Comparison of ENCODE assay signal across 4 cellular contexts in genomic region chr1:210325026-210325670, GRCh38.
TF ChIP-seq lines count a peak whose summit lies in the region.

No MANE protein-coding gene starts in this region.

TF ChIP-seq in SK-N-SH treated with all-trans-retinoic acid at 6 μM for 48 hours, 23 proteins besides CTCF, POLR2A, EP300 and RAD21:
- TF ChIP-seq TOX (CRISPR knock-in tag; IDR thresholded peaks at IDR 0.05; ENCODE audit: borderline replicate concordance) (no peak), ZNF70 (CRISPR knock-in tag; IDR thresholded peaks at IDR 0.05) (no peak), ZFP30 (CRISPR knock-in tag; IDR thresholded peaks at IDR 0.05) (peak; percentile 88)

TF ChIP-seq in SK-N-SH, 30 proteins besides CTCF, POLR2A, EP300 and RAD21:
- TF ChIP-seq RFX5 (IDR thresholded peaks at IDR 0.05; ENCODE audit: low read length) = no peak
- TF ChIP-seq CHD2 (IDR thresholded peaks at IDR 0.05; ENCODE audit: low read length, partially characterized antibody) = no peak
- TF ChIP-seq FOSL2 (IDR thresholded peaks at IDR 0.05; ENCODE audit: borderline replicate concordance, low read depth) = no peak
- no peak for TF ChIP-seq MEF2A (IDR thresholded peaks at IDR 0.05; ENCODE audit: borderline replicate concordance, low read depth)
- TF ChIP-seq FOXM1 (IDR thresholded peaks at IDR 0.05; ENCODE audit: low read depth) = no peak
- TF ChIP-seq JUND (IDR thresholded peaks at IDR 0.05) = no peak
- no peak for TF ChIP-seq SIN3A (IDR thresholded peaks at IDR 0.05; ENCODE audit: borderline replicate concordance, low read depth, low read length)
- TF ChIP-seq YY1 (IDR thresholded peaks at IDR 0.05; ENCODE audit: low read depth) = no peak
- TF ChIP-seq TEAD4 (IDR thresholded peaks at IDR 0.05; ENCODE audit: borderline replicate concordance, insufficient read depth) = no peak
- no peak for TF ChIP-seq RXRA (IDR thresholded peaks at IDR 0.05; ENCODE audit: borderline replicate concordance, low read depth)
- TF ChIP-seq, protein P1, sequence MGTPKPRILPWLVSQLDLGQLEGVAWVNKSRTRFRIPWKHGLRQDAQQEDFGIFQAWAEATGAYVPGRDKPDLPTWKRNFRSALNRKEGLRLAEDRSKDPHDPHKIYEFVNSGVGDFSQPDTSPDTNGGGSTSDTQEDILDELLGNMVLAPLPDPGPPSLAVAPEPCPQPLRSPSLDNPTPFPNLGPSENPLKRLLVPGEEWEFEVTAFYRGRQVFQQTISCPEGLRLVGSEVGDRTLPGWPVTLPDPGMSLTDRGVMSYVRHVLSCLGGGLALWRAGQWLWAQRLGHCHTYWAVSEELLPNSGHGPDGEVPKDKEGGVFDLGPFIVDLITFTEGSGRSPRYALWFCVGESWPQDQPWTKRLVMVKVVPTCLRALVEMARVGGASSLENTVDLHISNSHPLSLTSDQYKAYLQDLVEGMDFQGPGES (IDR thresholded peaks at IDR 0.05; ENCODE audit: low read depth, low read length) = no peak
- TF ChIP-seq ELF1 (IDR thresholded peaks at IDR 0.05) = no peak
- no peak for TF ChIP-seq FOXJ3 (CRISPR knock-in tag; IDR thresholded peaks at IDR 0.05)
- no peak for TF ChIP-seq RCOR1 (IDR thresholded peaks at IDR 0.05; ENCODE audit: low read length)
- TF ChIP-seq, protein P2, sequence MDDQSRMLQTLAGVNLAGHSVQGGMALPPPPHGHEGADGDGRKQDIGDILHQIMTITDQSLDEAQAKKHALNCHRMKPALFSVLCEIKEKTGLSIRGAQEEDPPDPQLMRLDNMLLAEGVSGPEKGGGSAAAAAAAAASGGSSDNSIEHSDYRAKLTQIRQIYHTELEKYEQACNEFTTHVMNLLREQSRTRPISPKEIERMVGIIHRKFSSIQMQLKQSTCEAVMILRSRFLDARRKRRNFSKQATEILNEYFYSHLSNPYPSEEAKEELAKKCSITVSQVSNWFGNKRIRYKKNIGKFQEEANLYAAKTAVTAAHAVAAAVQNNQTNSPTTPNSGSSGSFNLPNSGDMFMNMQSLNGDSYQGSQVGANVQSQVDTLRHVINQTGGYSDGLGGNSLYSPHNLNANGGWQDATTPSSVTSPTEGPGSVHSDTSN (IDR thresholded peaks at IDR 0.05) = no peak
- no peak for TF ChIP-seq TCF12 (IDR thresholded peaks at IDR 0.05)
- no peak for TF ChIP-seq MAX (IDR thresholded peaks at IDR 0.05; ENCODE audit: low read depth)

TF ChIP-seq in HepG2, 621 proteins besides CTCF, POLR2A, EP300 and RAD21:
- no peak for TF ChIP-seq ZUFSP (CRISPR knock-in tag; IDR thresholded peaks at IDR 0.05; ENCODE audit: borderline replicate concordance)
- peak; percentile 55; the same call in 1 of the 2 replicates for TF ChIP-seq ZNF160 (CRISPR knock-in tag; IDR thresholded peaks at IDR 0.05)
- peak; percentile 28; the same call in 1 of the 2 replicates for TF ChIP-seq CREB1 (IDR thresholded peaks at IDR 0.05)
- TF ChIP-seq CREB1 (CRISPR knock-in tag; IDR thresholded peaks at IDR 0.05) = no peak
- TF ChIP-seq ATF7 (IDR thresholded peaks at IDR 0.05) = peak; percentile 76
- TF ChIP-seq ATF7 (CRISPR knock-in tag; IDR thresholded peaks at IDR 0.05) = no peak
- no peak for TF ChIP-seq RAD51 (IDR thresholded peaks at IDR 0.05; ENCODE audit: borderline replicate concordance)

TF ChIP-seq in K562, 482 proteins besides CTCF, POLR2A, EP300 and RAD21:
- TF ChIP-seq RBM25 (IDR thresholded peaks at IDR 0.05; ENCODE audit: low read depth, low read length, severe bottlenecking) (peak; percentile 49), MCM2 (IDR thresholded peaks at IDR 0.05; ENCODE audit: low read depth) (no peak), ATF1 (CRISPR knock-in tag; IDR thresholded peaks at IDR 0.05) (no peak), ATF1 (tag; IDR thresholded peaks at IDR 0.05) (no peak), PCBP2 (IDR thresholded peaks at IDR 0.05; ENCODE audit: low read depth, low read length, poor library complexity, severe bottlenecking) (no peak), CBX8 (IDR thresholded peaks at IDR 0.05; ENCODE audit: borderline replicate concordance, extremely low read depth, low read depth, low read length, poor library complexity, severe bottlenecking) (no peak), ATF7 (IDR thresholded peaks at IDR 0.05) (no peak), ZNF76 (CRISPR knock-in tag; IDR thresholded peaks at IDR 0.05; ENCODE audit: borderline replicate concordance) (no peak), ZNF699 (CRISPR knock-in tag; IDR thresholded peaks at IDR 0.05; ENCODE audit: insufficient replicate concordance) (no peak), ZBTB12 (CRISPR knock-in tag; IDR thresholded peaks at IDR 0.05) (no peak), TRIM28 (IDR thresholded peaks at IDR 0.05) (peak; percentile 38; the same call in 1 of the 2 replicates), ZNF184 (CRISPR knock-in tag; IDR thresholded peaks at IDR 0.05) (no peak), GABPB1 (CRISPR knock-in tag; IDR thresholded peaks at IDR 0.05) (no peak), CBX2 (IDR thresholded peaks at IDR 0.05; ENCODE audit: insufficient read depth, low read length, poor library complexity, severe bottlenecking) (no peak), HDAC8 (tag; IDR thresholded peaks at IDR 0.05) (no peak), SMAD4 (CRISPR knock-in tag; conservative IDR thresholded peaks at IDR 0.05) (no peak), POLR3G (IDR thresholded peaks at IDR 0.05; ENCODE audit: extremely low read depth, insufficient read length, insufficient replicate concordance) (no peak), ZFP30 (CRISPR knock-in tag; IDR thresholded peaks at IDR 0.05; ENCODE audit: borderline replicate concordance) (peak; percentile 71; the same call in 1 of the 2 replicates), SMARCE1 (IDR thresholded peaks at IDR 0.05) (no peak)
- TF ChIP-seq, protein P3, sequence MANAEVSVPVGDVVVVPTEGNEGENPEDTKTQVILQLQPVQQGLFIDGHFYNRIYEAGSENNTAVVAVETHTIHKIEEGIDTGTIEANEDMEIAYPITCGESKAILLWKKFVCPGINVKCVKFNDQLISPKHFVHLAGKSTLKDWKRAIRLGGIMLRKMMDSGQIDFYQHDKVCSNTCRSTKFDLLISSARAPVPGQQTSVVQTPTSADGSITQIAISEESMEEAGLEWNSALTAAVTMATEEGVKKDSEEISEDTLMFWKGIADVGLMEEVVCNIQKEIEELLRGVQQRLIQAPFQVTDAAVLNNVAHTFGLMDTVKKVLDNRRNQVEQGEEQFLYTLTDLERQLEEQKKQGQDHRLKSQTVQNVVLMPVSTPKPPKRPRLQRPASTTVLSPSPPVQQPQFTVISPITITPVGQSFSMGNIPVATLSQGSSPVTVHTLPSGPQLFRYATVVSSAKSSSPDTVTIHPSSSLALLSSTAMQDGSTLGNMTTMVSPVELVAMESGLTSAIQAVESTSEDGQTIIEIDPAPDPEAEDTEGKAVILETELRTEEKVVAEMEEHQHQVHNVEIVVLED (CRISPR knock-in tag; IDR thresholded peaks at IDR 0.05) = no peak
- TF ChIP-seq, protein P4, sequence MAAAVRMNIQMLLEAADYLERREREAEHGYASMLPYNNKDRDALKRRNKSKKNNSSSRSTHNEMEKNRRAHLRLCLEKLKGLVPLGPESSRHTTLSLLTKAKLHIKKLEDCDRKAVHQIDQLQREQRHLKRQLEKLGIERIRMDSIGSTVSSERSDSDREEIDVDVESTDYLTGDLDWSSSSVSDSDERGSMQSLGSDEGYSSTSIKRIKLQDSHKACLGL (CRISPR knock-in tag; IDR thresholded peaks at IDR 0.05; ENCODE audit: borderline replicate concordance, poor library complexity, severe bottlenecking) = no peak
